ENCODE assay signal across 1 cellular context in genomic region chr1:156157974-156158373, GRCh38.
A peak's percentile ranks its signal among the peaks of the same experiment; 100 is the strongest.
TF ChIP-seq lines count a peak whose summit lies in the region.

No MANE protein-coding gene starts in this region.

TF ChIP-seq in HEK293, 187 proteins besides CTCF, POLR2A, EP300 and RAD21:
- TF ChIP-seq ZFHX2 (tag by site-specific recombination; conservative IDR thresholded peaks at IDR 0.05) (peak; percentile 71), ZNF768 (tag by site-specific recombination; IDR thresholded peaks at IDR 0.05) (no peak), ZNF830 (tag by site-specific recombination; IDR thresholded peaks at IDR 0.05; ENCODE audit: low read depth) (no peak), ZNF558 (tag by site-specific recombination; IDR thresholded peaks at IDR 0.05) (no peak), EGR2 (tag by site-specific recombination; IDR thresholded peaks at IDR 0.05; ENCODE audit: low read depth) (peak; percentile 87), ZNF311 (tag by site-specific recombination; IDR thresholded peaks at IDR 0.05; ENCODE audit: borderline replicate concordance) (no peak), ZNF366 (tag by site-specific recombination; conservative IDR thresholded peaks at IDR 0.05) (no peak), ZNF549 (tag by site-specific recombination; IDR thresholded peaks at IDR 0.05) (no peak), SCRT2 (tag by site-specific recombination; IDR thresholded peaks at IDR 0.05) (no peak), ZSCAN23 (tag by site-specific recombination; IDR thresholded peaks at IDR 0.05) (no peak), ZBTB48 (tag by site-specific recombination; IDR thresholded peaks at IDR 0.05) (no peak), ZNF626 (tag by site-specific recombination; IDR thresholded peaks at IDR 0.05) (no peak), ZBTB17 (tag by site-specific recombination; IDR thresholded peaks at IDR 0.05) (peak; percentile 63), FEZF1 (tag by site-specific recombination; IDR thresholded peaks at IDR 0.05) (no peak), ZNF266 (tag by site-specific recombination; IDR thresholded peaks at IDR 0.05; ENCODE audit: low read depth) (no peak), ZNF121 (tag by site-specific recombination; IDR thresholded peaks at IDR 0.05) (no peak), ZNF48 (tag by site-specific recombination; IDR thresholded peaks at IDR 0.05) (no peak), ZNF776 (tag by site-specific recombination; IDR thresholded peaks at IDR 0.05; ENCODE audit: borderline replicate concordance) (no peak), ZNF146 (tag by site-specific recombination; IDR thresholded peaks at IDR 0.05) (no peak)
